In genomic region chr9:69532359-69532758, GRCh38 we compare ENCODE assay signal across 2 cellular contexts.
TF ChIP-seq lines count a peak whose summit lies in the region.

No MANE protein-coding gene starts in this region.

TF ChIP-seq in SK-N-SH treated with all-trans-retinoic acid at 6 μM for 48 hours, 23 proteins besides CTCF, POLR2A, EP300 and RAD21 (continued from another document):
- TF ChIP-seq TCF4 (CRISPR knock-in tag; IDR thresholded peaks at IDR 0.05; ENCODE audit: borderline replicate concordance) (0 out of 2 replicates have a peak, but pooled peaks have one; percentile 18), PATZ1 (CRISPR knock-in tag; IDR thresholded peaks at IDR 0.05; ENCODE audit: borderline replicate concordance) (no peak), ZFP3 (CRISPR knock-in tag; IDR thresholded peaks at IDR 0.05) (no peak)

TF ChIP-seq in GM23338, 12 proteins besides CTCF, POLR2A, EP300 and RAD21 (continued from another document):
- no peak for TF ChIP-seq ZNF462 (CRISPR knock-in tag; IDR thresholded peaks at IDR 0.05)
